Comparison of ENCODE assay signal across 10 cellular contexts in genomic region chr4:184437988-184438774, GRCh38. TPM values are rescaled to one million over a fixed set of nuclear protein-coding genes. Genes with fewer than 3 reads are reported as not detected.
DNase-seq lines count a peak whose midpoint lies in the region; ATAC-seq, FAIRE-seq and TF ChIP-seq lines count a peak whose summit lies in the region.
"Had no signal": no experiment of that assay in that cellular context is flagged by ENCODE, and none has a peak within 500 bp of the region (broad histone marks: within the 10 kb centered on the region; RNA-seq: fewer than 3 reads in every experiment).

No MANE protein-coding gene starts in this region.

- H3K4me1 Mint-ChIP-seq in CD8-positive, alpha-beta T cell (ENCODE audit: low read depth): peaks cover 82% of the 10 kb centered on the region

- H3K4me1 ChIP-seq in CD8-positive, alpha-beta T cell (ENCODE audit: insufficient read depth, low read length): peaks cover 49% of the 10 kb centered on the region
- H3K4me1 ChIP-seq in HEK293 (ENCODE audit: control insufficient read depth, insufficient read depth, low read length) (no peaks in the 10 kb centered on the region), aorta (ENCODE audit: control insufficient read depth in 1 of 2, insufficient read depth in 2 of 2, low read length in 2 of 2) (peaks cover 2 to 4% of the 10 kb centered on the region in 2 donors)

- POLR2A ChIA-PET in CD8-positive, alpha-beta T cell (lab: Charles Lee): no interaction called here
- POLR2A ChIA-PET in HEK293 (lab: Yijun Ruan, JAX): no interaction called here

- peaks cover 4% of the 10 kb centered on the region for H3K36me3 ChIP-seq in CD8-positive, alpha-beta T cell (ENCODE audit: insufficient read depth, low read length)
- no peaks in the 10 kb centered on the region for H3K36me3 ChIP-seq in HEK293 (ENCODE audit: control insufficient read depth in 2 of 2, insufficient read depth in 1 of 2, low read length in 2 of 2)
- H3K36me3 ChIP-seq in aorta (ENCODE audit: control insufficient read depth in 1 of 2, insufficient read depth in 2 of 2, low read length in 1 of 2): no peaks in the 10 kb centered on the region
- H3K36me3 ChIP-seq: Peyer's patch had no signal

- H3K9me3 Mint-ChIP-seq in CD8-positive, alpha-beta T cell: no peaks in the 10 kb centered on the region

- CTCF ChIA-PET in CD8-positive, alpha-beta T cell (lab: Charles Lee): interaction anchor here (1.1 kb wide), 1 partner anchor 10 kb away, joined by 5 read pairs; no protein-coding TSS in a partner anchor
- CTCF ChIA-PET in HEK293 (lab: Yijun Ruan, JAX): no interaction called here

- no peak for ATAC-seq in CD8-positive, alpha-beta T cell
- ATAC-seq in GM19023 (IDR thresholded peaks at IDR 0.05; ENCODE audit: unreplicated experiment) (no peak), aorta (ENCODE audit: low FRiP score) (no peak)

- TF ChIP-seq CTCF in CD8-positive, alpha-beta T cell (IDR thresholded peaks at IDR 0.05): no peak
- no peak for TF ChIP-seq CTCF in HEK293 (tag by site-specific recombination; IDR thresholded peaks at IDR 0.05)

- H3K27me3 Mint-ChIP-seq in CD8-positive, alpha-beta T cell (ENCODE audit: low read depth): no peaks in the 10 kb centered on the region

- H3K9me3 ChIP-seq in CD8-positive, alpha-beta T cell (ENCODE audit: low read length): no peaks in the 10 kb centered on the region
- H3K9me3 ChIP-seq in HEK293 (ENCODE audit: control insufficient read depth, insufficient read depth, low read depth, low read length): no peaks in the 10 kb centered on the region
- H3K9me3 ChIP-seq in aorta (ENCODE audit: control insufficient read depth, low read length): no peaks in the 10 kb centered on the region
- H3K9me3 ChIP-seq: Peyer's patch had no signal

- no peak for DNase-seq in CD8-positive, alpha-beta T cell
- DNase-seq in NCI-H748 treated with DMSO at 0.1 percent for 48 hours (lab: John Stamatoyannopoulos, UW): peak; percentile 23
- peak; percentile 17 for DNase-seq in germinal center (ENCODE audit: low spot score)
- no peak for DNase-seq in RCC 7860 (ENCODE audit: low spot score)
- no peak for DNase-seq in hepatic stellate cell (ENCODE audit: low spot score)
- DNase-seq in aorta: no peak
- DNase-seq: Peyer's patch had no signal

- WGBS in aorta, 2 donors: 78 to 81% methylated on average over 12 of the region's 12 CpGs

- peak overlapping the region; percentile 15 for H3K27ac Mint-ChIP-seq in CD8-positive, alpha-beta T cell

- H3K4me3 ChIP-seq in CD8-positive, alpha-beta T cell (ENCODE audit: low read depth, low read length): no peak overlapping the region
- H3K4me3 ChIP-seq in HEK293 (ENCODE audit: low read depth, low read length) (no peak overlapping the region), aorta (ENCODE audit: low read length in 2 of 2) (no peak overlapping the region)
- H3K4me3 ChIP-seq: Peyer's patch had no signal

- no peak overlapping the region for H3K27ac ChIP-seq in CD8-positive, alpha-beta T cell (ENCODE audit: low read depth, low read length)
- H3K27ac ChIP-seq in HEK293 (ENCODE audit: extremely low read depth, low read depth, low read length): no peak overlapping the region
- no peak overlapping the region for H3K27ac ChIP-seq in aorta (ENCODE audit: low read depth in 1 of 2, low read length in 2 of 2)

- no peak for FAIRE-seq in RCC 7860 (lab: Jason Lieb, UNC)
- FAIRE-seq: colon had no signal

- peaks cover 17% of the 10 kb centered on the region for H3K36me3 Mint-ChIP-seq in CD8-positive, alpha-beta T cell

- intact Hi-C loops in CD8-positive, alpha-beta T cell (cut with DNase I, micrococcal nuclease): loop anchor here in 1 of 2 experiments (2.0 kb wide), 1 partner anchor 15 kb away; no protein-coding TSS in a partner anchor
- intact Hi-C loops in aorta (cut with DNase I): no loop called here

- H3K27me3 ChIP-seq in CD8-positive, alpha-beta T cell (ENCODE audit: insufficient read depth, low read length): no peaks in the 10 kb centered on the region
- no peaks in the 10 kb centered on the region for H3K27me3 ChIP-seq in aorta (ENCODE audit: control insufficient read depth in 1 of 2, insufficient read depth in 2 of 2, low read length in 1 of 2)
- H3K27me3 ChIP-seq: Peyer's patch had no signal

- no peak overlapping the region for H3K4me3 Mint-ChIP-seq in CD8-positive, alpha-beta T cell

TF ChIP-seq in HEK293, 187 proteins besides CTCF, POLR2A, EP300 and RAD21:
- TF ChIP-seq PRDM1 (tag by site-specific recombination; IDR thresholded peaks at IDR 0.05) (0 out of 2 replicates have a peak, but pooled peaks have one; percentile 25), ZNF558 (tag by site-specific recombination; IDR thresholded peaks at IDR 0.05) (no peak)

RNA-seq across cellular contexts. Expression of gene IRF2, which starts 36.2 kb away (rescaled TPM):
- 1 to 10 TPM; 7.9 to 9.3 TPM for total RNA-seq in CD8-positive, alpha-beta T cell
- total RNA-seq in aorta: 10 to 100 TPM; 37.1 to 49.4 TPM
- polyA plus RNA-seq in aorta: 10 to 100 TPM; 14.1 to 17.7 TPM

Comparison
In these comparisons a context has a peak if more than half of its experiments do, and no peak if none do; other contexts are left out.
1. DNase-seq: peak in NCI-H748 treated with DMSO at 0.1 percent for 48 hours (single experiment) and germinal center (single experiment); none in CD8-positive, alpha-beta T cell (0 of 7), RCC 7860 (single experiment), hepatic stellate cell (single experiment) and aorta (0 of 2).